ENCODE assay signal across 1 cellular context in genomic region chr9:131432050-131432449, GRCh38.
TF ChIP-seq lines count a peak whose summit lies in the region.

No MANE protein-coding gene starts in this region.

TF ChIP-seq in endothelial cell of umbilical vein, 7 proteins besides CTCF, POLR2A, EP300 and RAD21:
- no peak for TF ChIP-seq MAX (IDR thresholded peaks at IDR 0.05; ENCODE audit: insufficient read depth, insufficient read length)
- no peak for TF ChIP-seq EZH2 (IDR thresholded peaks at IDR 0.05; ENCODE audit: borderline replicate concordance, low read depth, low read length, severe bottlenecking)
- no peak for TF ChIP-seq GATA2 (IDR thresholded peaks at IDR 0.05; ENCODE audit: insufficient read depth, insufficient read length, low read depth, low read length)
- TF ChIP-seq JUN (IDR thresholded peaks at IDR 0.05; ENCODE audit: borderline replicate concordance, insufficient read depth, insufficient read length, low read depth): no peak
- TF ChIP-seq POLR2AphosphoS5 (IDR thresholded peaks at IDR 0.05; ENCODE audit: insufficient read depth, low read depth, low read length): no peak
- no peak for TF ChIP-seq FOS (IDR thresholded peaks at IDR 0.05; ENCODE audit: borderline replicate concordance, insufficient read depth, low read length)
- TF ChIP-seq MYC (IDR thresholded peaks at IDR 0.05; ENCODE audit: low read depth, low read length): no peak
TF ChIP-seq in endothelial cell of umbilical vein: peak in this region for 0.
